In genomic region chr7:4069268-4070095, GRCh38 we compare ENCODE assay signal across 16 cellular contexts.
DNase-seq lines count a peak whose midpoint lies in the region; ATAC-seq and TF ChIP-seq lines count a peak whose summit lies in the region.
"Had no signal": no experiment of that assay in that cellular context is flagged by ENCODE, and none has a peak within 500 bp of the region (broad histone marks: within the 10 kb centered on the region; RNA-seq: fewer than 3 reads in every experiment).

No MANE protein-coding gene starts in this region.

- H3K27ac Mint-ChIP-seq in endodermal cell (no peak overlapping the region), neural progenitor cell (peak overlapping the region; percentile 69), type B pancreatic cell (no peak overlapping the region)
- H3K27ac Mint-ChIP-seq: CD8-positive, alpha-beta memory T cell had no signal

- WGBS in endodermal cell (ENCODE audit: insufficient coverage in 1 of 2, insufficient read length in 1 of 2), 2 experiments, result 94% methylated on average over 9 to 23 of the region's 23 CpGs

- H3K4me1 ChIP-seq in endodermal cell (ENCODE audit: control insufficient read depth, insufficient read depth, low read length) (no peaks in the 10 kb centered on the region), neural progenitor cell (peaks cover 36% of the 10 kb centered on the region)
- H3K4me1 ChIP-seq: Caco-2, HAP-1 had no signal

- H3K4me2 ChIP-seq in neural progenitor cell, result no peak overlapping the region
- H3K4me2 ChIP-seq: BLaER1 had no signal

- no peaks in the 10 kb centered on the region for H3K36me3 ChIP-seq in endodermal cell (ENCODE audit: control insufficient read depth, insufficient read depth, low read length)
- no peaks in the 10 kb centered on the region for H3K36me3 ChIP-seq in neural progenitor cell
- H3K36me3 ChIP-seq: BLaER1, HAP-1 had no signal

- no peak for ATAC-seq in GM18519 (IDR thresholded peaks at IDR 0.05; ENCODE audit: low FRiP score, unreplicated experiment)
- ATAC-seq: GM12878 had no signal

- H3K4me3 ChIP-seq in endodermal cell (ENCODE audit: low read length), result no peak overlapping the region
- no peak overlapping the region for H3K4me3 ChIP-seq in neural progenitor cell
- H3K4me3 ChIP-seq: BLaER1, GM12878, HAP-1 had no signal

- H3K27me3 Mint-ChIP-seq in endodermal cell (ENCODE audit: insufficient read depth) (no peaks in the 10 kb centered on the region), neural progenitor cell (ENCODE audit: insufficient read depth, low read depth) (peaks cover 5% of the 10 kb centered on the region), type B pancreatic cell (no peaks in the 10 kb centered on the region)

- H3K9ac ChIP-seq in endodermal cell (ENCODE audit: extremely low read depth, low read length, poor library complexity, severe bottlenecking) (no peak overlapping the region), neural progenitor cell (no peak overlapping the region)
- H3K9ac ChIP-seq: BLaER1 had no signal

- no peaks in the 10 kb centered on the region for H3K27me3 ChIP-seq in endodermal cell (ENCODE audit: control insufficient read depth, insufficient read depth, low read length, poor library complexity, severe bottlenecking)
- H3K27me3 ChIP-seq in neural progenitor cell, result no peaks in the 10 kb centered on the region
- H3K27me3 ChIP-seq: BLaER1 had no signal

- H4K20me1 ChIP-seq in neural progenitor cell (ENCODE audit: low read depth), result no peaks in the 10 kb centered on the region
- H4K20me1 ChIP-seq: BLaER1 had no signal

- H3K79me2 ChIP-seq in neural progenitor cell (ENCODE audit: low read depth), result no peaks in the 10 kb centered on the region

- no peak for TF ChIP-seq CTCF in endodermal cell (conservative IDR thresholded peaks at IDR 0.05)
- TF ChIP-seq CTCF in neural progenitor cell (IDR thresholded peaks at IDR 0.05), result no peak
- no peak for TF ChIP-seq CTCF in type B pancreatic cell (conservative IDR thresholded peaks at IDR 0.05)

- H3K27ac ChIP-seq in endodermal cell (ENCODE audit: low read depth, low read length) (no peak overlapping the region), neural progenitor cell (no peak overlapping the region)
- H3K27ac ChIP-seq: 22Rv1, BLaER1 had no signal

- H2AFZ ChIP-seq in neural progenitor cell (replicated peaks), result peak overlapping the region; percentile 68

- peaks cover 16% of the 10 kb centered on the region for H3K4me1 Mint-ChIP-seq in endodermal cell
- H3K4me1 Mint-ChIP-seq in neural progenitor cell, result peaks cover 38% of the 10 kb centered on the region
- H3K4me1 Mint-ChIP-seq in type B pancreatic cell (ENCODE audit: unreplicated experiment), result peaks cover 24% of the 10 kb centered on the region

- no peaks in the 10 kb centered on the region for H3K9me3 Mint-ChIP-seq in endodermal cell
- H3K9me3 Mint-ChIP-seq in neural progenitor cell, result no peaks in the 10 kb centered on the region
- no peaks in the 10 kb centered on the region for H3K9me3 Mint-ChIP-seq in type B pancreatic cell

- H3F3A ChIP-seq in neural progenitor cell (ENCODE audit: low read depth), result peaks cover 16% of the 10 kb centered on the region

- H3K4me3 Mint-ChIP-seq in endodermal cell (no peak overlapping the region), neural progenitor cell (no peak overlapping the region), type B pancreatic cell (no peak overlapping the region)
- H3K4me3 Mint-ChIP-seq: CD8-positive, alpha-beta memory T cell had no signal

- H3K36me3 Mint-ChIP-seq in endodermal cell (ENCODE audit: low read depth) (peaks cover 7% of the 10 kb centered on the region), neural progenitor cell (peaks cover 7% of the 10 kb centered on the region), type B pancreatic cell (no peaks in the 10 kb centered on the region)
- H3K36me3 Mint-ChIP-seq: CD8-positive, alpha-beta memory T cell had no signal

- H3K9me3 ChIP-seq in endodermal cell (ENCODE audit: control insufficient read depth, low read length) (no peaks in the 10 kb centered on the region), neural progenitor cell (ENCODE audit: low read depth) (no peaks in the 10 kb centered on the region)
- H3K9me3 ChIP-seq: BLaER1, Caco-2, HAP-1 had no signal

- peak; percentile 26 for DNase-seq in activated CD8-positive, alpha-beta memory T cell treated with anti-CD3 and anti-CD28 coated beads for 24 hours
- no peak for DNase-seq in activated CD8-positive, alpha-beta memory T cell treated with anti-CD3 and anti-CD28 coated beads, Interleukin-2, amount 50 U/mL, for 4 hours
- peak; percentile 44 for DNase-seq in endodermal cell
- peak; percentile 33 for DNase-seq in neural progenitor cell (ENCODE audit: low spot score)
- DNase-seq in type B pancreatic cell (ENCODE audit: extremely low spot score, unreplicated experiment), result peak; percentile 56
- no peak for DNase-seq in EL
- DNase-seq in UCSD-AML1 (lab: John Stamatoyannopoulos, UW; ENCODE audit: unreplicated experiment), result no peak
- DNase-seq: Caco-2; CD8-positive, alpha-beta memory T cell; DND-41; GOT3 had no signal

Comparison
In these comparisons a context has a peak if more than half of its experiments do, and no peak if none do; other contexts are left out.
1. DNase-seq: peak in activated CD8-positive, alpha-beta memory T cell treated with anti-CD3 and anti-CD28 coated beads for 24 hours (single experiment), endodermal cell (single experiment), neural progenitor cell (single experiment) and type B pancreatic cell (single experiment); none in activated CD8-positive, alpha-beta memory T cell treated with anti-CD3 and anti-CD28 coated beads, Interleukin-2, amount 50 U/mL, for 4 hours (single experiment), EL (single experiment) and UCSD-AML1 (single experiment).